In the genomic region with DNA sequence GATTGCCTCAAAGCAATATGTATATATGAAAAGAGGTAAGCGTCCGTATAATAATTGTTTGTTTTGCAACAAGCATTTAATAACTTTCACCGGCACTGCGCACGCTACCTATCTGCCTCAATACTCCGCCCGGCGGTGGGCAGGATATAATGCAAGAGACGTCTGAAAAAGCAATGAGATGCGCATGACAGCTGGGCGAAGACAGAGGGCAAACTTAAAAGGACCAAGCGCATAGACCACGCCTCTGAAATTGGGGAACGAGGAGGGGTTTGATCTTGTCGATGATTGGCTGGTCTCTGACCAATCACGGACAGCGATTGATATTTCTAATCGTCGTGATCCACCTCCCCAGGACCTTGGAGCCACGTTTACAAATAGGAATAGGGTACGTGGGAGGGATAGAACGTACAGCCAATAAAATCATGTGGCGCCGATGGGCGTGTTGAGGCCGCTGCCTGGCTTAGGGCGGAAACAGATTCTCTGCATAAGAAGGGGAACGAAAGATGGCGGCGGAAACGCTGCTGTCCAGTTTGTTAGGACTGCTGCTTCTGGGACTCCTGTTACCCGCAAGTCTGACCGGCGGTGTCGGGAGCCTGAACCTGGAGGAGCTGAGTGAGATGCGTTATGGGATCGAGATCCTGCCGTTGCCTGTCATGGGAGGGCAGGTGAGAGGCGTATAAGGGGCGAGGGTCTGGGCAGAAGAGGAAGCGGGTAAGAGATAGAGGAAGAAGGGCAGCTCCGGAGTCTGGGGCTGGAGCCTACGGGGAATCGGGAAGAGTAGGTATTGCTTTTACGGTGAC, we compare ENCODE assay signal across 8 cellular contexts. TPM values are rescaled to one million over a fixed set of nuclear protein-coding genes. Genes with fewer than 3 reads are reported as not detected.
A peak's percentile ranks its signal among the peaks of the same experiment; 100 is the strongest.
DNase-seq lines count a peak whose midpoint lies in the region; ATAC-seq and TF ChIP-seq lines count a peak whose summit lies in the region.

A gene with protein sequence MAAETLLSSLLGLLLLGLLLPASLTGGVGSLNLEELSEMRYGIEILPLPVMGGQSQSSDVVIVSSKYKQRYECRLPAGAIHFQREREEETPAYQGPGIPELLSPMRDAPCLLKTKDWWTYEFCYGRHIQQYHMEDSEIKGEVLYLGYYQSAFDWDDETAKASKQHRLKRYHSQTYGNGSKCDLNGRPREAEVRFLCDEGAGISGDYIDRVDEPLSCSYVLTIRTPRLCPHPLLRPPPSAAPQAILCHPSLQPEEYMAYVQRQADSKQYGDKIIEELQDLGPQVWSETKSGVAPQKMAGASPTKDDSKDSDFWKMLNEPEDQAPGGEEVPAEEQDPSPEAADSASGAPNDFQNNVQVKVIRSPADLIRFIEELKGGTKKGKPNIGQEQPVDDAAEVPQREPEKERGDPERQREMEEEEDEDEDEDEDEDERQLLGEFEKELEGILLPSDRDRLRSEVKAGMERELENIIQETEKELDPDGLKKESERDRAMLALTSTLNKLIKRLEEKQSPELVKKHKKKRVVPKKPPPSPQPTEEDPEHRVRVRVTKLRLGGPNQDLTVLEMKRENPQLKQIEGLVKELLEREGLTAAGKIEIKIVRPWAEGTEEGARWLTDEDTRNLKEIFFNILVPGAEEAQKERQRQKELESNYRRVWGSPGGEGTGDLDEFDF (plus strand): TSS at position 474 of the 800 bp plus-strand sequence. CDS start 30 bp downstream, at position 504.

- intact Hi-C loops in CD4-positive, alpha-beta memory T cell (cut with micrococcal nuclease): loop anchor here (1.0 to 10.0 kb wide), 7 partner anchors 47 to 243 kb away; partner anchors contain the start of genes B4GALNT1, GLI1, INHBE and MARS1
- intact Hi-C loops in lower leg skin (cut with DNase I; ENCODE audit: low total_unique reads): no loop called here

- H3K27me3 ChIP-seq in CD4-positive, alpha-beta memory T cell (ENCODE audit: insufficient read depth, low read length): no peaks in the 10 kb centered on the region

- no peak within 1 kb of the TSS for H3K27ac Mint-ChIP-seq in CD4-positive, alpha-beta memory T cell

- H3K4me3 ChIP-seq in CD4-positive, alpha-beta memory T cell (ENCODE audit: low read length in 2 of 2): peak within 1 kb of the TSS; percentile 75 to 82
- H3K4me3 ChIP-seq in lower leg skin (ENCODE audit: low read depth, poor library complexity, severe bottlenecking): peak within 1 kb of the TSS; percentile 89

- peaks cover 26% of the 10 kb centered on the region for H3K4me1 ChIP-seq in CD4-positive, alpha-beta memory T cell (ENCODE audit: insufficient read depth, low read length)

- peak within 1 kb of the TSS; percentile 79 for H3K27ac ChIP-seq in CD4-positive, alpha-beta memory T cell (ENCODE audit: low read depth, low read length)

- DNase-seq in CD4-positive, alpha-beta memory T cell: peak; percentile 93 to 100 (median 99)
- DNase-seq in NCI-H774 (lab: John Stamatoyannopoulos, UW): peak; percentile 100
- DNase-seq in activated CD4-positive, alpha-beta T cell treated with anti-CD3 and anti-CD28 coated beads, Interleukin-2, amount 50 U/mL, for 48 hours: peak; percentile 90 to 94
- DNase-seq in ecto neural progenitor cell (ENCODE audit: low spot score): peak; percentile 99
- DNase-seq in lower leg skin (ENCODE audit: low spot score in 2 of 2): peak; percentile 99
- peak; percentile 85 to 92 for DNase-seq in stimulated activated CD4-positive, alpha-beta T cell treated with anti-CD3 and anti-CD28 coated beads, Interleukin-4, amount 100 ng/mL, for 48 hours (ENCODE audit: low read depth in 2 of 2)

- peaks cover 0 to 18% (median 5%) of the 10 kb centered on the region in 4 donors for H3K4me1 Mint-ChIP-seq in CD4-positive, alpha-beta memory T cell

- peaks cover 4 to 6% of the 10 kb centered on the region in 2 donors for H3K27me3 Mint-ChIP-seq in CD4-positive, alpha-beta memory T cell

- CTCF ChIA-PET in CD4-positive, alpha-beta memory T cell (lab: Charles Lee; ENCODE audit: partially characterized antibody): interaction anchor here (0.6 to 2.8 kb wide), 9 partner anchors 12 to 235 kb away, joined by 3 to 15 read pairs (median 4); partner anchors contain the start of genes CDK4 and TSPAN31

- H3K9me3 ChIP-seq in CD4-positive, alpha-beta memory T cell (ENCODE audit: control insufficient read depth in 1 of 2, low read length in 2 of 2): no peaks in the 10 kb centered on the region

- no peak within 1 kb of the TSS for H3K4me3 Mint-ChIP-seq in CD4-positive, alpha-beta memory T cell

- POLR2A ChIA-PET in CD4-positive, alpha-beta memory T cell (lab: Charles Lee; ENCODE audit: partially characterized antibody): interaction anchor here (0.6 to 2.8 kb wide), 18 partner anchors 10 to 582 kb away, joined by 3 to 22 read pairs (median 4); partner anchors contain the start of genes ARHGAP9, ATP23 and GLI1

- WGBS in lower leg skin, 2 donors: 0 to 1% methylated on average over 45 of the region's 45 CpGs

- peak in 1 of 3 donors; percentile 77 for TF ChIP-seq CTCF in lower leg skin (IDR thresholded peaks at IDR 0.05)

- ATAC-seq in GM19397 (IDR thresholded peaks at IDR 0.05; ENCODE audit: unreplicated experiment) (peak; percentile 97), HG03571 (IDR thresholded peaks at IDR 0.05; ENCODE audit: unreplicated experiment) (peak; percentile 98)

- peaks cover 30 to 32% of the 10 kb centered on the region in 2 donors for H3K36me3 Mint-ChIP-seq in CD4-positive, alpha-beta memory T cell

- TF ChIP-seq POLR2A in lower leg skin (IDR thresholded peaks at IDR 0.05): no peak

- H3K36me3 ChIP-seq in CD4-positive, alpha-beta memory T cell (ENCODE audit: insufficient read depth, low read length): peaks cover 33% of the 10 kb centered on the region

- no peaks in the 10 kb centered on the region for H3K9me3 Mint-ChIP-seq in CD4-positive, alpha-beta memory T cell

RNA-seq across cellular contexts. Expression of the gene that starts here (rescaled TPM):
- 100 to 1,000 TPM; 189 to 195 TPM for total RNA-seq in CD4-positive, alpha-beta memory T cell
- 10 to 100 TPM; 56.6 to 73.0 TPM for polyA plus RNA-seq in CD4-positive, alpha-beta memory T cell
- 100 to 1,000 TPM; 195 to 265 (median 205) TPM for total RNA-seq in lower leg skin

Comparison
In these comparisons a context has a peak if more than half of its experiments do, and no peak if none do; other contexts are left out.
1. Peak in every context shown above with its lines: DNase-seq, ATAC-seq, H3K4me3 ChIP-seq and H3K27ac ChIP-seq.